8 cellular contexts compared by ENCODE assay signal in genomic region chr20:2873010-2873746, GRCh38. TPM values are rescaled to one million over a fixed set of nuclear protein-coding genes. Genes with fewer than 3 reads are reported as not detected.
DNase-seq lines count a peak whose midpoint lies in the region; ATAC-seq and FAIRE-seq lines count a peak whose summit lies in the region.

A gene with protein sequence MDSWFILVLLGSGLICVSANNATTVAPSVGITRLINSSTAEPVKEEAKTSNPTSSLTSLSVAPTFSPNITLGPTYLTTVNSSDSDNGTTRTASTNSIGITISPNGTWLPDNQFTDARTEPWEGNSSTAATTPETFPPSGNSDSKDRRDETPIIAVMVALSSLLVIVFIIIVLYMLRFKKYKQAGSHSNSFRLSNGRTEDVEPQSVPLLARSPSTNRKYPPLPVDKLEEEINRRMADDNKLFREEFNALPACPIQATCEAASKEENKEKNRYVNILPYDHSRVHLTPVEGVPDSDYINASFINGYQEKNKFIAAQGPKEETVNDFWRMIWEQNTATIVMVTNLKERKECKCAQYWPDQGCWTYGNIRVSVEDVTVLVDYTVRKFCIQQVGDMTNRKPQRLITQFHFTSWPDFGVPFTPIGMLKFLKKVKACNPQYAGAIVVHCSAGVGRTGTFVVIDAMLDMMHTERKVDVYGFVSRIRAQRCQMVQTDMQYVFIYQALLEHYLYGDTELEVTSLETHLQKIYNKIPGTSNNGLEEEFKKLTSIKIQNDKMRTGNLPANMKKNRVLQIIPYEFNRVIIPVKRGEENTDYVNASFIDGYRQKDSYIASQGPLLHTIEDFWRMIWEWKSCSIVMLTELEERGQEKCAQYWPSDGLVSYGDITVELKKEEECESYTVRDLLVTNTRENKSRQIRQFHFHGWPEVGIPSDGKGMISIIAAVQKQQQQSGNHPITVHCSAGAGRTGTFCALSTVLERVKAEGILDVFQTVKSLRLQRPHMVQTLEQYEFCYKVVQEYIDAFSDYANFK (plus strand): TSS chr20:2873481. CDS start chr20:2964278, 90,797 bp downstream.

- H3K9ac ChIP-seq in NT2/D1 (ENCODE audit: insufficient read length, low read depth) (peak within 1 kb of the TSS; percentile 80), endocrine pancreas (ENCODE audit: control insufficient read depth, insufficient read depth, low read length) (peak within 1 kb of the TSS; percentile 88)

- H3K9me3 ChIP-seq in NT2/D1 (ENCODE audit: insufficient read depth, low read length) = no peaks in the 10 kb centered on the region
- no peaks in the 10 kb centered on the region for H3K9me3 ChIP-seq in endocrine pancreas (ENCODE audit: control insufficient read depth, low read length)

- CTCF ChIA-PET in activated CD8-positive, alpha-beta memory T cell treated with anti-CD3 and anti-CD28 coated beads, Interleukin-2, amount 10 ng/mL, durations not matched to agents 7 days and 5 days (lab: Charles Lee) = interaction anchor here (0.7 to 1.6 kb wide), 4 partner anchors 8 to 402 kb away, joined by 3 to 4 read pairs (median 4); partner anchors contain the start of gene SNRPB

- H3K27ac Mint-ChIP-seq in activated CD8-positive, alpha-beta memory T cell treated with anti-CD3 and anti-CD28 coated beads, Interleukin-2, amount 10 ng/mL, durations not matched to agents 7 days and 5 days = peak within 1 kb of the TSS; percentile 94

- no peaks in the 10 kb centered on the region for H3K9me3 Mint-ChIP-seq in activated CD8-positive, alpha-beta memory T cell treated with anti-CD3 and anti-CD28 coated beads, Interleukin-2, amount 10 ng/mL, durations not matched to agents 7 days and 5 days (ENCODE audit: low read depth)

- FAIRE-seq in HTR-8/SVneo (lab: Jason Lieb, UNC) = peak; percentile 94

- peak; percentile 89 for DNase-seq in COR-L47 (lab: John Stamatoyannopoulos, UW)
- DNase-seq in HTR-8/SVneo (ENCODE audit: insufficient read length, low spot score) = peak; percentile 96
- DNase-seq in NT2/D1 (ENCODE audit: low read depth, low spot score) = peak; percentile 89
- peak; percentile 96 for DNase-seq in activated CD8-positive, alpha-beta memory T cell treated with anti-CD3 and anti-CD28 coated beads, Interleukin-2, amount 10 ng/mL, durations not matched to agents 7 days and 5 days
- peak; percentile 98 for DNase-seq in mesenteric fat pad (ENCODE audit: low spot score)
- DNase-seq in stimulated activated CD8-positive, alpha-beta memory T cell treated with anti-CD3 and anti-CD28 coated beads, Interleukin-15, amount 100 ng/mL, for 1 hour (ENCODE audit: low read depth) = peak; percentile 81

- peak within 1 kb of the TSS; percentile 90 for H3K4me3 Mint-ChIP-seq in activated CD8-positive, alpha-beta memory T cell treated with anti-CD3 and anti-CD28 coated beads, Interleukin-2, amount 10 ng/mL, durations not matched to agents 7 days and 5 days

- peaks cover 19% of the 10 kb centered on the region for H3K36me3 Mint-ChIP-seq in activated CD8-positive, alpha-beta memory T cell treated with anti-CD3 and anti-CD28 coated beads, Interleukin-2, amount 10 ng/mL, durations not matched to agents 7 days and 5 days

- peak; percentile 86 for ATAC-seq in GM21367 (IDR thresholded peaks at IDR 0.05; ENCODE audit: unreplicated experiment)
- ATAC-seq in activated CD8-positive, alpha-beta memory T cell treated with anti-CD3 and anti-CD28 coated beads, Interleukin-2, amount 10 ng/mL, durations not matched to agents 7 days and 5 days = peak; percentile 94

- H3K36me3 ChIP-seq in NT2/D1 (ENCODE audit: insufficient read depth, insufficient read length, low read length) = peaks cover 7% of the 10 kb centered on the region
- no peaks in the 10 kb centered on the region for H3K36me3 ChIP-seq in endocrine pancreas (ENCODE audit: control insufficient read depth, insufficient read depth, low read length)

- peaks cover 50% of the 10 kb centered on the region for H3K4me1 Mint-ChIP-seq in activated CD8-positive, alpha-beta memory T cell treated with anti-CD3 and anti-CD28 coated beads, Interleukin-2, amount 10 ng/mL, durations not matched to agents 7 days and 5 days

- H3K27me3 ChIP-seq in NT2/D1 (ENCODE audit: insufficient read depth, insufficient read length) (peaks cover 23% of the 10 kb centered on the region), endocrine pancreas (ENCODE audit: control insufficient read depth, insufficient read depth, low read length) (no peaks in the 10 kb centered on the region)

- H3K4me3 ChIP-seq in NT2/D1 (ENCODE audit: insufficient read length, low read depth) (peak within 1 kb of the TSS; percentile 76), endocrine pancreas (ENCODE audit: control insufficient read depth, insufficient read depth, low read length) (peak within 1 kb of the TSS; percentile 68)

- no peaks in the 10 kb centered on the region for H3K27me3 Mint-ChIP-seq in activated CD8-positive, alpha-beta memory T cell treated with anti-CD3 and anti-CD28 coated beads, Interleukin-2, amount 10 ng/mL, durations not matched to agents 7 days and 5 days

- peaks cover 3% of the 10 kb centered on the region for H3K4me1 ChIP-seq in NT2/D1 (ENCODE audit: insufficient read depth, insufficient read length)
- H3K4me1 ChIP-seq in endocrine pancreas (ENCODE audit: control insufficient read depth, insufficient read depth, low read length) = no peaks in the 10 kb centered on the region

RNA-seq across cellular contexts. Expression of the gene that starts here (rescaled TPM):
- 10 to 100 TPM; 51.5 to 60.7 TPM for total RNA-seq in activated CD8-positive, alpha-beta memory T cell treated with anti-CD3 and anti-CD28 coated beads, Interleukin-2, amount 10 ng/mL, durations not matched to agents 7 days and 5 days
- total RNA-seq in mesenteric fat pad = 65.2 TPM

Comparison
In these comparisons a context has a peak if more than half of its experiments do, and no peak if none do; other contexts are left out.
1. Peak in every context shown above with its lines: DNase-seq, ATAC-seq and H3K4me3 ChIP-seq.